1 cellular context compared by ENCODE assay signal in genomic region chr7:110600983-110601382, GRCh38.
TF ChIP-seq lines count a peak whose summit lies in the region.

No MANE protein-coding gene starts in this region.

TF ChIP-seq in GM23338, 12 proteins besides CTCF, POLR2A, EP300 and RAD21 (continued from another document):
- TF ChIP-seq ZNF462 (CRISPR knock-in tag; IDR thresholded peaks at IDR 0.05) (no peak), NANOG (IDR thresholded peaks at IDR 0.05; ENCODE audit: borderline replicate concordance) (no peak), EZH2 (IDR thresholded peaks at IDR 0.05; ENCODE audit: low read depth, unreplicated experiment) (no peak), ZNF331 (CRISPR knock-in tag; IDR thresholded peaks at IDR 0.05; ENCODE audit: low read depth) (no peak), POLR2AphosphoS5 (IDR thresholded peaks at IDR 0.05; ENCODE audit: low read depth) (no peak), REST (IDR thresholded peaks at IDR 0.05; ENCODE audit: unreplicated experiment) (no peak), ETS1 (IDR thresholded peaks at IDR 0.05) (no peak)
